In the genomic region with DNA sequence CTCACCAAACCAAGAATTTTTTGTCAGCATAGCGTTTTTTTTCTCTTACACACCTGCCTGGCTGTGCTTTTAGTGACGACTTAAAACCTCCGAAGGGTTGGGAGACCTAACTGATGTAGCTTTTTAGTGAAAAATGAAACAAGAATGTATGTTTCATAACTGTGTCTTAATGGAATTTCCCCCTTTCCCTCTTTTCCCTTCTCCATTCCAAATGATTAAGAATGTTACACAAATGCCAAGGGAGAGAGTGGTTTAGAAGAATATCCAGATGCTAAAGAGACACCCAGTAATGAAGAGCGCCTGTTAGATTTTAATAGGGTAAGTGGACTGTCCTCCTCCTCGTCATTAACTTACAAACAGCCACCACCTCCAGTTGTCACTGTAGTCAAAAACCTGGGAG, we compare ENCODE assay signal across 21 cellular contexts. TPM values are rescaled to one million over a fixed set of nuclear protein-coding genes. Genes with fewer than 3 reads are reported as not detected.
DNase-seq lines count a peak whose midpoint lies in the region; ATAC-seq and TF ChIP-seq lines count a peak whose summit lies in the region.
"Had no signal": no experiment of that assay in that cellular context is flagged by ENCODE, and none has a peak within 500 bp of the region (broad histone marks: within the 10 kb centered on the region; RNA-seq: fewer than 3 reads in every experiment).

No MANE protein-coding gene starts in this region.

- 0 out of 2 replicates have a peak, but pooled peaks cover under 1% of the 10 kb centered on the region for H3K79me2 ChIP-seq in GM23248 (ENCODE audit: insufficient read depth)

- H4K20me1 ChIP-seq in GM23248 (ENCODE audit: insufficient read depth): no peaks in the 10 kb centered on the region

- TF ChIP-seq CTCF in AG10803 (conservative IDR thresholded peaks at IDR 0.05; ENCODE audit: low read length): no peak
- TF ChIP-seq CTCF in dorsolateral prefrontal cortex (IDR thresholded peaks at IDR 0.05 in 54 of 56, conservative IDR thresholded peaks at IDR 0.05 in 2 of 56; ENCODE audit: low read depth in 1 of 56, partially characterized antibody in 56 of 56): no peak
- no peak for TF ChIP-seq CTCF in omental fat pad (IDR thresholded peaks at IDR 0.05)
- TF ChIP-seq CTCF in colonic mucosa (IDR thresholded peaks at IDR 0.05): no peak
- TF ChIP-seq CTCF in sigmoid colon (IDR thresholded peaks at IDR 0.05): no peak

- WGBS in GM23248 (ENCODE audit: low coverage in 1 of 2, low lambda C conversion rate in 2 of 2, missing lambda C conversion rate in 2 of 2), 2 experiments: 14 to 21% methylated on average over 5 of the region's 5 CpGs
- 91 to 96% methylated on average over 5 of the region's 5 CpGs for WGBS in sigmoid colon, 2 donors

- H3K9ac ChIP-seq in GM23248 (peak overlapping the region; percentile 37), colonic mucosa (ENCODE audit: low read depth in 2 of 2, low read length in 2 of 2) (no peak overlapping the region)

- H3K4me3 ChIP-seq in AG10803 (ENCODE audit: low read length) (peak overlapping the region; percentile 10; the same call in 1 of the 2 replicates), GM23248 (peak overlapping the region; percentile 26; the same call in 1 of the 2 replicates), dorsolateral prefrontal cortex (no peak overlapping the region), colonic mucosa (no peak overlapping the region), sigmoid colon (no peak overlapping the region)
- H3K4me3 ChIP-seq: adrenal gland, HAP-1, lung had no signal

- in situ Hi-C loops in GM23248 (cut with MboI): loop anchor here (10.0 kb wide), 1 partner anchor 152 kb away; no protein-coding TSS in a partner anchor

- ATAC-seq in omental fat pad (ENCODE audit: low FRiP score): peak; percentile 62
- ATAC-seq: foreskin keratinocyte had no signal

- peaks cover 43% of the 10 kb centered on the region for H3F3A ChIP-seq in GM23248 (ENCODE audit: insufficient read depth)

- H3K27ac ChIP-seq in GM23248: peak overlapping the region; percentile 62
- H3K27ac ChIP-seq in dorsolateral prefrontal cortex: peak overlapping the region in 51 of 59 donors; percentile 16 to 85 (median 67)
- no peak overlapping the region for H3K27ac ChIP-seq in colonic mucosa
- H3K27ac ChIP-seq in sigmoid colon: no peak overlapping the region
- H3K27ac ChIP-seq: adrenal gland, foreskin keratinocyte, RWPE1 had no signal

- H3K27me3 ChIP-seq in GM23248 (replicated peaks; ENCODE audit: insufficient read depth) (no peaks in the 10 kb centered on the region), dorsolateral prefrontal cortex (no peaks in the 10 kb centered on the region), colonic mucosa (no peaks in the 10 kb centered on the region), sigmoid colon (no peaks in the 10 kb centered on the region)
- H3K27me3 ChIP-seq: adrenal gland, foreskin keratinocyte had no signal

- DNase-seq in AG10803 (ENCODE audit: low read depth) (peak; percentile 85), GM23248 (peak; percentile 70), dorsolateral prefrontal cortex (no peak), omental fat pad (ENCODE audit: low spot score) (no peak), colonic mucosa (no peak), Kasumi-1 (lab: John Stamatoyannopoulos, UW) (no peak), sigmoid colon (no peak), ureter (ENCODE audit: low spot score) (no peak)
- DNase-seq: activated CD4-positive, alpha-beta T cell treated with anti-CD3 and anti-CD28 coated beads, Interleukin-2, amount 50 U/mL, for 48 hours; activated CD8-positive, alpha-beta memory T cell treated with anti-CD3 and anti-CD28 coated beads, Interleukin-2, amount 50 U/mL, for 48 hours; activated effector memory CD4-positive, alpha-beta T cell treated with anti-CD3 and anti-CD28 coated beads, Interleukin-2, amount 50 U/mL, for 16 hours; adrenal gland; dermis blood vessel endothelial cell; foreskin keratinocyte; kidney; NCI-H187; NCI-H2227 treated with DMSO at 0.1 percent for 48 hours; stimulated activated CD4-positive, alpha-beta T cell treated with anti-CD3 and anti-CD28 coated beads, Interleukin-4, amount 100 ng/mL, for 4 hours had no signal

- intact Hi-C loops in dorsolateral prefrontal cortex (cut with DNase I) (loop anchor here in 1 of 2 donors (5.0 kb wide), 2 partner anchors 94 to 154 kb away; a partner anchor contains a TSS), colonic mucosa (cut with DNase I) (no loop called here), sigmoid colon (cut with DNase I) (no loop called here)

- H2AFZ ChIP-seq in GM23248: no peak overlapping the region

- peak overlapping the region; percentile 70 for H3K4me2 ChIP-seq in GM23248 (ENCODE audit: unreplicated experiment)

- H3K9me2 ChIP-seq in GM23248 (ENCODE audit: insufficient read depth): no peaks in the 10 kb centered on the region

- H3K36me3 ChIP-seq in GM23248 (ENCODE audit: low read depth): peaks cover 20% of the 10 kb centered on the region
- peaks cover 14% of the 10 kb centered on the region for H3K36me3 ChIP-seq in colonic mucosa
- H3K36me3 ChIP-seq in sigmoid colon: peaks cover 3 to 95% (median 53%) of the 10 kb centered on the region in 4 donors

- no peak for TF ChIP-seq POLR2A in sigmoid colon (IDR thresholded peaks at IDR 0.05)

- H3K4me1 ChIP-seq in GM23248 (ENCODE audit: insufficient read depth): peaks cover 24% of the 10 kb centered on the region
- H3K4me1 ChIP-seq in colonic mucosa: no peaks in the 10 kb centered on the region
- no peaks in the 10 kb centered on the region for H3K4me1 ChIP-seq in sigmoid colon
- H3K4me1 ChIP-seq: adrenal gland, HAP-1 had no signal

- H3K9me3 ChIP-seq in GM23248 (ENCODE audit: low read depth) (no peaks in the 10 kb centered on the region), colonic mucosa (no peaks in the 10 kb centered on the region), sigmoid colon (no peaks in the 10 kb centered on the region)
- H3K9me3 ChIP-seq: adrenal gland, HAP-1 had no signal

- TF ChIP-seq EP300 in sigmoid colon (IDR thresholded peaks at IDR 0.05): no peak

RNA-seq across cellular contexts. Expression of a gene that starts 33.2 kb away (rescaled TPM):
- total RNA-seq in GM23248 (2014; rRNA removed; shearing (Covaris generic)): 39.1 and 48.7 TPM in 2 replicates
- 20.0 and 20.4 TPM in 2 replicates for polyA plus RNA-seq in GM23248 (2016; fragmentation: Nextera tagmentation; extraction: Ambion mirVana)
- 10 to 100 TPM; 44.0 to 85.9 (median 62.0) TPM for total RNA-seq in dorsolateral prefrontal cortex
- total RNA-seq in omental fat pad: 10 to 100 TPM; 38.0 to 58.2 (median 56.8) TPM
- total RNA-seq in colonic mucosa: 10 to 100 TPM; 43.2 to 46.6 TPM
- total RNA-seq in sigmoid colon: 10 to 100 TPM; 26.3 to 46.4 (median 32.6) TPM
- 10 to 100 TPM; 19.2 to 38.5 (median 22.2) TPM for polyA plus RNA-seq in sigmoid colon
- total RNA-seq in ureter: 44.8 TPM

Comparison
In these comparisons a context has a peak if more than half of its experiments do, and no peak if none do; other contexts are left out.
1. DNase-seq: peak in AG10803 (single experiment) and GM23248 (single experiment); none in dorsolateral prefrontal cortex (0 of 10), omental fat pad (single experiment), colonic mucosa (single experiment), Kasumi-1 (0 of 2), sigmoid colon (single experiment) and ureter (single experiment).
2. H3K4me3 ChIP-seq: peak in AG10803 (single experiment) and GM23248 (single experiment); none in dorsolateral prefrontal cortex (0 of 59), colonic mucosa (single experiment) and sigmoid colon (0 of 4).
3. H3K27ac ChIP-seq: peak in GM23248 (single experiment) and dorsolateral prefrontal cortex (51 of 59); none in colonic mucosa (single experiment) and sigmoid colon (0 of 4).